ENCODE assay signal across 8 cellular contexts in genomic region chr12:8231666-8232608, GRCh38. TPM values are rescaled to one million over a fixed set of nuclear protein-coding genes. Genes with fewer than 3 reads are reported as not detected.
DNase-seq lines count a peak whose midpoint lies in the region; TF ChIP-seq lines count a peak whose summit lies in the region.
"Not testable (repeated sequence)": the region's sequence is repeated elsewhere in the genome, so short reads cannot be mapped to it uniquely, and the experiment has no call there.

No MANE protein-coding gene starts in this region.

- H3K4me3 ChIP-seq in NB4 (ENCODE audit: low read depth, low read length); effector memory CD4-positive, alpha-beta T cell (ENCODE audit: insufficient read depth, low read depth, low read length, poor library complexity, severe bottlenecking); liver (ENCODE audit: low read depth in 1 of 3, low read length in 3 of 3); tibial nerve: not testable (repeated sequence)

- peak; percentile 62 to 71 for TF ChIP-seq RAD21 in liver (IDR thresholded peaks at IDR 0.05)

- WGBS in liver, result 55% methylated on average over 22 of the region's 22 CpGs
- WGBS in tibial nerve, 2 donors, result 36 to 40% methylated on average over 22 of the region's 22 CpGs

- peak; percentile 49 for DNase-seq in ELR (ENCODE audit: low read depth)
- not testable (repeated sequence) for DNase-seq in NB4 (ENCODE audit: low read depth)
- peak; percentile 28 for DNase-seq in T1000 (lab: John Stamatoyannopoulos, UW)
- peak; percentile 41 to 57 for DNase-seq in activated T-helper 1 cell treated with anti-CD3 and anti-CD28 coated beads, Interleukin-2, amount 50 U/mL, for 16 hours (ENCODE audit: low read depth in 1 of 2, low spot score in 1 of 2)
- peak; percentile 31 to 60 (median 56) for DNase-seq in effector memory CD4-positive, alpha-beta T cell
- peak; percentile 52 to 58 for DNase-seq in stimulated activated CD4-positive, alpha-beta T cell treated with anti-CD3 and anti-CD28 coated beads, Interleukin-12 subunit alpha, Interleukin-12 subunit beta, amount 100 ng/mL, for 24 hours (ENCODE audit: low read depth in 2 of 2)
- peak in 1 of 2 donors; percentile 77 for DNase-seq in tibial nerve (ENCODE audit: low spot score in 2 of 2)

- TF ChIP-seq CTCF in NB4 (IDR thresholded peaks at IDR 0.05; ENCODE audit: low read depth, low read length) (peak; percentile 51), liver (IDR thresholded peaks at IDR 0.05; ENCODE audit: low read depth, low read length, missing input control) (peak; percentile 35), tibial nerve (IDR thresholded peaks at IDR 0.05) (peak; percentile 54 to 78 (median 55))

- not testable (repeated sequence) for TF ChIP-seq POLR2A in NB4 (IDR thresholded peaks at IDR 0.05; ENCODE audit: extremely low read depth, insufficient read length); tibial nerve (IDR thresholded peaks at IDR 0.05)

- not testable (repeated sequence) for H3K36me3 ChIP-seq in effector memory CD4-positive, alpha-beta T cell (ENCODE audit: control insufficient read depth, insufficient read depth, low read length); liver (ENCODE audit: control insufficient read depth in 4 of 4, insufficient read depth in 3 of 4, low read depth in 1 of 4, low read length in 3 of 4); tibial nerve

- H3K27ac ChIP-seq in effector memory CD4-positive, alpha-beta T cell (ENCODE audit: insufficient read depth, low read length, poor library complexity, severe bottlenecking); liver (ENCODE audit: low read depth in 1 of 2, low read length in 2 of 2); tibial nerve: not testable (repeated sequence)

- not testable (repeated sequence) for H3K4me1 ChIP-seq in effector memory CD4-positive, alpha-beta T cell (ENCODE audit: control insufficient read depth, insufficient read depth, low read length, poor library complexity, severe bottlenecking); liver (ENCODE audit: control insufficient read depth in 4 of 4, insufficient read depth in 4 of 4, low read length in 3 of 4); tibial nerve

- H3K27me3 ChIP-seq in effector memory CD4-positive, alpha-beta T cell (replicated peaks; ENCODE audit: control insufficient read depth, insufficient read depth, low read length, poor library complexity, severe bottlenecking); liver (ENCODE audit: control insufficient read depth in 4 of 4, insufficient read depth in 4 of 4, low read length in 3 of 4); tibial nerve: not testable (repeated sequence)

- H3K9ac ChIP-seq in liver (ENCODE audit: low read depth in 1 of 2, low read length in 2 of 2), result not testable (repeated sequence)

- H3K9me3 ChIP-seq in effector memory CD4-positive, alpha-beta T cell (ENCODE audit: control insufficient read depth, low read length); liver (ENCODE audit: control insufficient read depth in 4 of 4, low read length in 3 of 4); tibial nerve: not testable (repeated sequence)

- not testable (repeated sequence) for TF ChIP-seq EP300 in tibial nerve (IDR thresholded peaks at IDR 0.05)

RNA-seq across cellular contexts. Expression of gene FAM90A1, which starts 4.5 kb away (rescaled TPM):
- total RNA-seq in liver (not detected), tibial nerve (under 1 TPM in 1 of 4 donors, not detected in 3; 0.21 TPM)
- not detected for polyA plus RNA-seq in liver
